ENCODE assay signal across 20 cellular contexts in genomic region chr4:188332265-188332664, GRCh38.
"Had no signal": no experiment of that assay in that cellular context is flagged by ENCODE, and none has a peak within 500 bp of the region (broad histone marks: within the 10 kb centered on the region; RNA-seq: fewer than 3 reads in every experiment).

No MANE protein-coding gene starts in this region.

- ATAC-seq: effector memory CD8-positive, alpha-beta T cell; left colon; left ventricle myocardium superior; naive thymus-derived CD4-positive, alpha-beta T cell; sciatic nerve had no signal

- H3K4me3 Mint-ChIP-seq: effector memory CD8-positive, alpha-beta T cell; naive thymus-derived CD4-positive, alpha-beta T cell; nephron progenitor cell had no signal

- H3K27ac ChIP-seq: epithelial cell of prostate, hepatocyte, stomach, thyroid gland, upper lobe of left lung, vagina had no signal

- H3K4me3 ChIP-seq: esophagus squamous epithelium, hepatocyte, lung, stomach, thyroid gland, upper lobe of left lung, vagina had no signal

- H3K27ac Mint-ChIP-seq: effector memory CD8-positive, alpha-beta T cell; naive thymus-derived CD4-positive, alpha-beta T cell; nephron progenitor cell had no signal

- H3K27me3 ChIP-seq: esophagus squamous epithelium, hepatocyte, stomach, thyroid gland, upper lobe of left lung, vagina had no signal

- H3K79me2 ChIP-seq: hepatocyte had no signal

- DNase-seq: effector memory CD8-positive, alpha-beta T cell; esophagus squamous epithelium; foreskin melanocyte; head of caudate nucleus; left colon; left ventricle myocardium superior; mesendoderm; naive thymus-derived CD4-positive, alpha-beta T cell; nephron progenitor cell; posterior cingulate gyrus; stimulated activated CD4-positive, alpha-beta T cell treated with anti-CD3 and anti-CD28 coated beads, Interleukin-2, amount 100 ng/mL, for 24 hours; stimulated activated naive CD4-positive, alpha-beta T cell; stomach; thyroid gland; upper lobe of left lung had no signal

- H2AFZ ChIP-seq: hepatocyte had no signal

- H3K4me1 Mint-ChIP-seq: naive thymus-derived CD4-positive, alpha-beta T cell; nephron progenitor cell had no signal

- H3K36me3 ChIP-seq: esophagus squamous epithelium, stomach, thyroid gland, upper lobe of left lung, vagina had no signal

- H3K9me3 ChIP-seq: esophagus squamous epithelium, thyroid gland, upper lobe of left lung, vagina had no signal

- H3K4me1 ChIP-seq: esophagus squamous epithelium, stomach, thyroid gland, upper lobe of left lung, vagina had no signal

- H3K4me2 ChIP-seq: hepatocyte had no signal

- H3K36me3 Mint-ChIP-seq: naive thymus-derived CD4-positive, alpha-beta T cell had no signal

- H3K27me3 Mint-ChIP-seq: effector memory CD8-positive, alpha-beta T cell; naive thymus-derived CD4-positive, alpha-beta T cell had no signal
